Comparison of ENCODE assay signal across 9 cellular contexts in the genomic region with DNA sequence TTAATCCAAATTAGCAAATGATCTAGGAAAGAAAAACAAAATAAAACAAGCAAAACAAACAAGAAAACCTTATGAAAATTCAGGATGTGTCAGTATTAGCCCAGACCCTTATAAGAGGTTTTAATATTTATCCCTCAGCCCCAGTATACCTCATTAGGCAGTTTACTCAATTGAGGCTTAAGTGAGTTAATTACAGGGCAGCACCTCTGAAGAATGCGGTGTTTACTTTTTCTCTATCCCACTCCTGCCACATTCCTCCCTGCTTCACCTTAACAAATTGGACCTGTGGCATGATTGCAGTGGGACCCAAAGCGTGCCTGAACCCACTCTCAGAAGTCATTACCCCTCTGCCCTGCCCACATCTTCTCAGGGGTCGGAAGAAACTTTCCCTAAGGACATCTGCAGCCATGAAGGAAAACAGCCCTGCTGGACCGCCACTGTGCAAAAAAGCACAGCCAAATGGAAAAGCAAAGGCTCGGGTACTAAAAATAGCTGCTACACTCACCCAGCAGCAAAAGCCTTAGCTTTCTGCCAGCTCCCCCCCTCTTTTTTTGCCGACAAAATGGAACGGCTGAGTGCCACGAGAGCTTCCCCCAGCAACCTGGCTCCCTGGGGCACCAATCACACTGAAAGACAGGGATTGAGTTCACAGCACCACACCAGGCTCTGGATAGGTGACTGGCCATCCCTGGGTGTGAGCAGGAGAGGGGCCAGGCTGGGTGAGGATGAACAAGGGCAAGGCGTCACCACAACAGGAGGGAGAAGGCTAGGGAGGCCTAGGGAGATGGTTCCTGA.
DNase-seq lines count a peak whose midpoint lies in the region; ATAC-seq and TF ChIP-seq lines count a peak whose summit lies in the region.
"Had no signal": no experiment of that assay in that cellular context is flagged by ENCODE, and none has a peak within 500 bp of the region (broad histone marks: within the 10 kb centered on the region; RNA-seq: fewer than 3 reads in every experiment).

No MANE protein-coding gene starts in this region.

- H2AFZ ChIP-seq in mesenchymal stem cell (ENCODE audit: low read depth, low read length), result peak overlapping the region; percentile 7

- no peak for TF ChIP-seq CTCF in choroid plexus epithelial cell (conservative IDR thresholded peaks at IDR 0.05; ENCODE audit: low read depth, low read length)

- H3K18ac ChIP-seq in mesenchymal stem cell (ENCODE audit: low read depth in 1 of 2, low read length in 2 of 2), result peak overlapping the region in 1 of 2 experiments; percentile 75

- ATAC-seq in HG03097 (IDR thresholded peaks at IDR 0.05; ENCODE audit: low FRiP score, unreplicated experiment) (no peak), left lobe of liver (no peak)

- H2BK120ac ChIP-seq in mesenchymal stem cell (ENCODE audit: low read depth, low read length), result no peak overlapping the region

- peak overlapping the region in 1 of 2 experiments; percentile 32 for H3K4ac ChIP-seq in mesenchymal stem cell (ENCODE audit: low read depth in 1 of 2, low read length in 2 of 2)

- no peak overlapping the region for H4K91ac ChIP-seq in mesenchymal stem cell (ENCODE audit: low read length)

- H3K23ac ChIP-seq in mesenchymal stem cell (ENCODE audit: low read length in 2 of 2), result no peak overlapping the region

- no peak overlapping the region for H3K27ac ChIP-seq in mesenchymal stem cell (ENCODE audit: low read length, poor library complexity, severe bottlenecking)

- peaks cover 8% of the 10 kb centered on the region for H3K4me1 ChIP-seq in mesenchymal stem cell (ENCODE audit: control insufficient read depth, insufficient read depth, low read depth, low read length)

- H3K4me3 ChIP-seq in choroid plexus epithelial cell (ENCODE audit: low read depth, low read length) (peak overlapping the region; percentile 25), mesenchymal stem cell (ENCODE audit: insufficient read depth in 1 of 2, low read depth in 1 of 2, low read length in 2 of 2) (peak overlapping the region in 1 of 2 experiments; percentile 66)

- peaks cover 24% of the 10 kb centered on the region for H3K79me1 ChIP-seq in mesenchymal stem cell (replicated peaks; ENCODE audit: low read length, poor library complexity, severe bottlenecking)

- H2BK12ac ChIP-seq in mesenchymal stem cell (ENCODE audit: low read length in 2 of 2), result peak overlapping the region in 1 of 2 experiments; percentile 72

- 69% methylated on average over 7 of the region's 9 CpGs for WGBS in mesenchymal stem cell

- peak; percentile 38 for DNase-seq in NCI-H1105 (lab: John Stamatoyannopoulos, UW)
- peak; percentile 71 for DNase-seq in choroid plexus epithelial cell (ENCODE audit: low read depth)
- peak; percentile 54 for DNase-seq in mesenchymal stem cell
- DNase-seq in stromal cell of bone marrow (ENCODE audit: low read depth), result peak; percentile 42
- DNase-seq in stimulated activated CD4-positive, alpha-beta T cell treated with anti-CD3 and anti-CD28 coated beads, Interleukin-2, amount 100 ng/mL, for 24 hours, result no peak
- no peak for DNase-seq in KG1 (lab: John Stamatoyannopoulos, UW)
- no peak for DNase-seq in left lobe of liver (ENCODE audit: low spot score)
- DNase-seq: effector memory CD4-positive, alpha-beta T cell had no signal

- peak overlapping the region; percentile 20 for H2BK15ac ChIP-seq in mesenchymal stem cell (ENCODE audit: low read depth, poor library complexity, severe bottlenecking)

- no peaks in the 10 kb centered on the region for H3K27me3 ChIP-seq in mesenchymal stem cell (ENCODE audit: control insufficient read depth in 1 of 2, insufficient read depth in 1 of 2, low read length in 2 of 2)

- H3K36me3 ChIP-seq in mesenchymal stem cell (ENCODE audit: control insufficient read depth in 1 of 2, insufficient read depth in 2 of 2, low read depth in 1 of 2, low read length in 2 of 2), result peaks cover 10 to 12% of the 10 kb centered on the region in 2 experiments

- no peak overlapping the region for H2AK5ac ChIP-seq in mesenchymal stem cell (ENCODE audit: low read length, severe bottlenecking)

- H3K14ac ChIP-seq in mesenchymal stem cell (ENCODE audit: low read length in 2 of 2), result peak overlapping the region in 1 of 2 experiments; percentile 86

- H2BK5ac ChIP-seq in mesenchymal stem cell (ENCODE audit: low read depth, low read length, poor library complexity, severe bottlenecking), result no peak overlapping the region

- peak overlapping the region; percentile 59 for H4K8ac ChIP-seq in mesenchymal stem cell (ENCODE audit: low read length)

- H3K4me2 ChIP-seq in mesenchymal stem cell (ENCODE audit: low read length, poor library complexity, severe bottlenecking), result no peak overlapping the region

- H3K9me3 ChIP-seq in mesenchymal stem cell (ENCODE audit: control insufficient read depth, low read length), result no peaks in the 10 kb centered on the region

- peak overlapping the region; percentile 53 for H3K9ac ChIP-seq in mesenchymal stem cell (ENCODE audit: low read length)

Comparison
In these comparisons a context has a peak if more than half of its experiments do, and no peak if none do; other contexts are left out.
1. DNase-seq: peak in NCI-H1105 (single experiment), choroid plexus epithelial cell (single experiment), mesenchymal stem cell (single experiment) and stromal cell of bone marrow (single experiment); none in stimulated activated CD4-positive, alpha-beta T cell treated with anti-CD3 and anti-CD28 coated beads, Interleukin-2, amount 100 ng/mL, for 24 hours (0 of 2), KG1 (single experiment) and left lobe of liver (single experiment).